Comparison of ENCODE assay signal across 17 cellular contexts in the genomic region with DNA sequence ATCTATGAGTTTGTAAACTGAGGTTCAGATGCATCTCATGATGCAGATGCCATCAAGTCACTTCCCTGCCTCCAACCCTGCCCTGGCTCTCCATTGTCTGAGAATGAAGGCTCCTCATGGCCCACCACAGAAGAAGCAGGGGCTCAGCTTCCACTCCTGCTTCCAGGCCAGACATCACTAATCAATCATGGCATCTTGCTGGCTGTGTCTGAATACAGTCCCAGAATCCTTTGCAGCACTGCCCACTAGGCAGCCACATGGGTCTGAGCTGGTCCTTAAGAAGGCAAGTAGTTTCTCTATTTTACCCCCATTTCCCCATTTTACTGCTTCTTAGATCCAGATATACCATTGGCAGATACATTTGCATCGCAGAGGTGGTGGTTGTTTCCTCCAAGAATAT. TPM values are rescaled to one million over a fixed set of nuclear protein-coding genes. Genes with fewer than 3 reads are reported as not detected.
A peak's percentile ranks its signal among the peaks of the same experiment; 100 is the strongest.
DNase-seq lines count a peak whose midpoint lies in the region; ATAC-seq, FAIRE-seq and TF ChIP-seq lines count a peak whose summit lies in the region.
"Had no signal": no experiment of that assay in that cellular context is flagged by ENCODE, and none has a peak within 500 bp of the region (broad histone marks: within the 10 kb centered on the region; RNA-seq: fewer than 3 reads in every experiment).

No MANE protein-coding gene starts in this region.

- POLR2A ChIA-PET in HCT116 (lab: Charles Lee), result no interaction called here
- POLR2A ChIA-PET in OCI-LY7 (lab: Charles Lee), result interaction anchor here (0.6 kb wide), 1 partner anchor 382 kb away, joined by 4 read pairs; no protein-coding TSS in a partner anchor
- POLR2A ChIA-PET in GM12878 (lab: Charles Lee), result no interaction called here

- TF ChIP-seq CTCF in HCT116 (IDR thresholded peaks at IDR 0.05 in 2 of 3, conservative IDR thresholded peaks at IDR 0.05 in 1 of 3; ENCODE audit: borderline replicate concordance in 1 of 3, insufficient read depth in 1 of 3, low read depth in 2 of 3, low read length in 2 of 3), result no peak
- TF ChIP-seq CTCF in OCI-LY7 (conservative IDR thresholded peaks at IDR 0.05; ENCODE audit: low read length), result no peak
- no peak for TF ChIP-seq CTCF in GM12878 (IDR thresholded peaks at IDR 0.05 in 2 of 3, conservative IDR thresholded peaks at IDR 0.05 in 1 of 3; ENCODE audit: control insufficient read depth in 2 of 3, extremely low read depth in 1 of 3, insufficient read depth in 1 of 3, low read depth in 3 of 3, low read length in 3 of 3)
- no peak for TF ChIP-seq CTCF in neutrophil (IDR thresholded peaks at IDR 0.05)

- H3K79me2 ChIP-seq in HCT116 (ENCODE audit: insufficient read depth, low read length) (no peaks in the 10 kb centered on the region), OCI-LY7 (ENCODE audit: insufficient read depth, low read depth, low read length) (no peaks in the 10 kb centered on the region), GM12878 (ENCODE audit: control insufficient read depth, insufficient read depth, low read length) (no peaks in the 10 kb centered on the region)

- H3K4me2 ChIP-seq in HCT116 (ENCODE audit: low read length), result no peak overlapping the region
- no peak overlapping the region for H3K4me2 ChIP-seq in OCI-LY7 (ENCODE audit: low read length)
- H3K4me2 ChIP-seq in GM12878 (ENCODE audit: control insufficient read depth, insufficient read depth), result no peak overlapping the region

- no peaks in the 10 kb centered on the region for H3K9me3 ChIP-seq in HCT116 (ENCODE audit: control insufficient read depth in 1 of 2, insufficient read depth in 1 of 2, low read depth in 1 of 2, low read length in 2 of 2)
- H3K9me3 ChIP-seq in OCI-LY7 (ENCODE audit: low read length), result no peaks in the 10 kb centered on the region
- H3K9me3 ChIP-seq in GM12878 (replicated peaks; ENCODE audit: control insufficient read depth, insufficient read depth, low read length), result no peaks in the 10 kb centered on the region
- H3K9me3 ChIP-seq in neutrophil, result no peaks in the 10 kb centered on the region
- H3K9me3 ChIP-seq: HAP-1 had no signal

- H3K9ac ChIP-seq in HCT116 (ENCODE audit: low read length), result no peak overlapping the region
- no peak overlapping the region for H3K9ac ChIP-seq in GM12878 (ENCODE audit: control insufficient read depth, insufficient read depth, low read length)

- DNase-seq in HCT116 (ENCODE audit: low read depth, low spot score) (no peak), OCI-LY7 (ENCODE audit: low spot score) (peak; percentile 6), GM12878 (ENCODE audit: low read depth, low spot score) (no peak), NAMALWA (ENCODE audit: low spot score) (no peak)
- no peak for DNase-seq in stimulated activated CD8-positive, alpha-beta memory T cell treated with anti-CD3 and anti-CD28 coated beads, Interleukin-4, amount 100 ng/mL, for 48 hours
- DNase-seq: C1 segment of cervical spinal cord; CD4-positive, alpha-beta T cell; DMS153; DMS79 treated with DMSO at 0.1 percent for 48 hours; EL; IMR-90 had no signal

- ATAC-seq in HCT116, result peak; percentile 40; the same call in 1 of the 2 replicates
- peak; percentile 39; the same call in 2 of the 3 replicates for ATAC-seq in GM12878
- ATAC-seq in HG03025 (IDR thresholded peaks at IDR 0.05; ENCODE audit: low FRiP score, unreplicated experiment), result no peak

- H3K27me3 ChIP-seq in HCT116 (ENCODE audit: insufficient read depth, low read length) (peaks cover 6% of the 10 kb centered on the region; the same call in 1 of the 2 replicates), GM12878 (replicated peaks in 1 of 2; ENCODE audit: control insufficient read depth in 2 of 2, insufficient read depth in 2 of 2, low read length in 1 of 2) (no peaks in the 10 kb centered on the region), neutrophil (no peaks in the 10 kb centered on the region)

- TF ChIP-seq RAD21 in HCT116 (IDR thresholded peaks at IDR 0.05; ENCODE audit: low read depth) (no peak), GM12878 (IDR thresholded peaks at IDR 0.05; ENCODE audit: insufficient read depth, low read depth, low read length) (no peak)

- RAD21 ChIA-PET in HCT116 (lab: Charles Lee; ENCODE audit: low non-redundant PET in 1 of 2, low total read pairs in 2 of 2, uncharacterized antibody in 2 of 2, unreplicated experiment in 2 of 2), result no interaction called here
- RAD21 ChIA-PET in GM12878 (lab: Charles Lee; ENCODE audit: unreplicated experiment), result no interaction called here

- CTCF ChIA-PET in HCT116 (lab: Charles Lee) (no interaction called here), OCI-LY7 (lab: Charles Lee; ENCODE audit: unreplicated experiment) (no interaction called here), GM12878 (lab: Yijun Ruan, JAX) (interaction anchor here (1.3 kb wide), 1 partner anchor 42 kb away, joined by 4 read pairs; no protein-coding TSS in a partner anchor)

- H3K4me1 ChIP-seq in HCT116 (ENCODE audit: control insufficient read depth in 1 of 2, insufficient read depth in 2 of 2, low read length in 2 of 2) (no peaks in the 10 kb centered on the region), OCI-LY7 (ENCODE audit: insufficient read depth, low read length, poor library complexity, severe bottlenecking) (no peaks in the 10 kb centered on the region), GM12878 (ENCODE audit: control insufficient read depth, insufficient read depth, low read length) (no peaks in the 10 kb centered on the region), neutrophil (ENCODE audit: control insufficient read depth in 1 of 2, insufficient read depth in 1 of 2, low read depth in 1 of 2, low read length in 1 of 2) (peaks cover 83 to 92% of the 10 kb centered on the region in 2 experiments)
- H3K4me1 ChIP-seq: HAP-1 had no signal

- intact Hi-C loops in HCT116 (cut with micrococcal nuclease) (no loop called here), OCI-LY7 (cut with micrococcal nuclease; ENCODE audit: unreplicated experiment) (no loop called here), GM12878 (cut with micrococcal nuclease; ENCODE audit: unreplicated experiment) (no loop called here)

- SMC1A ChIA-PET in GM12878 (lab: Charles Lee; ENCODE audit: uncharacterized antibody, unreplicated experiment), result interaction anchor here (0.6 to 1.1 kb wide), 2 partner anchors 13 to 91 kb away, joined by 3 to 4 read pairs; no protein-coding TSS in a partner anchor

- in situ Hi-C loops in GM12878 (cut with MboI), result no loop called here

- no peaks in the 10 kb centered on the region for H4K20me1 ChIP-seq in HCT116 (ENCODE audit: insufficient read depth)
- H4K20me1 ChIP-seq in OCI-LY7 (ENCODE audit: insufficient read depth, low read length), result no peaks in the 10 kb centered on the region
- no peaks in the 10 kb centered on the region for H4K20me1 ChIP-seq in GM12878 (ENCODE audit: control insufficient read depth, insufficient read depth)

- WGBS in GM12878 (ENCODE audit: insufficient coverage, insufficient replicate concordance, low lambda C conversion rate, missing lambda C conversion rate), result 89% methylated on average over 1 of the region's 1 CpG

- H3K4me3 ChIP-seq in HCT116 (replicated peaks in 1 of 2; ENCODE audit: low read depth in 1 of 2, low read length in 2 of 2) (no peak overlapping the region), OCI-LY7 (ENCODE audit: low read depth, low read length, poor library complexity, severe bottlenecking) (no peak overlapping the region), GM12878 (no peak overlapping the region), neutrophil (ENCODE audit: low read depth in 1 of 2, low read length in 1 of 2) (no peak overlapping the region)
- H3K4me3 ChIP-seq: HAP-1 had no signal

- TF ChIP-seq POLR2A in HCT116 (IDR thresholded peaks at IDR 0.05; ENCODE audit: borderline replicate concordance, extremely low read depth, insufficient read depth, insufficient read length) (no peak), GM12878 (IDR thresholded peaks at IDR 0.05; ENCODE audit: low read depth, low read length) (no peak)

- no peak for TF ChIP-seq EP300 in GM12878 (IDR thresholded peaks at IDR 0.05; ENCODE audit: borderline replicate concordance in 1 of 2, control insufficient read depth in 1 of 2, low read depth in 2 of 2, low read length in 2 of 2)

- H2AFZ ChIP-seq in HCT116 (ENCODE audit: low read depth, low read length, poor library complexity, severe bottlenecking) (no peak overlapping the region), OCI-LY7 (ENCODE audit: low read length) (peak overlapping the region; percentile 35; the same call in 1 of the 2 replicates), GM12878 (ENCODE audit: control insufficient read depth, low read depth, low read length) (no peak overlapping the region)

- BruUV-seq in HCT116 (replicated peaks; lab: Mats Ljungman, UMichigan) (no TSS peak), OCI-LY7 (replicated peaks; lab: Mats Ljungman, UMichigan) (no TSS peak), GM12878 (replicated peaks; lab: Mats Ljungman, UMichigan) (no TSS peak)

- no peak overlapping the region for H3K27ac ChIP-seq in HCT116 (ENCODE audit: low read depth, low read length)
- no peak overlapping the region for H3K27ac ChIP-seq in OCI-LY7 (ENCODE audit: low read depth, low read length, poor library complexity, severe bottlenecking)
- H3K27ac ChIP-seq in GM12878 (ENCODE audit: control insufficient read depth, insufficient read depth), result no peak overlapping the region
- H3K27ac ChIP-seq in neutrophil, result peak overlapping the region; percentile 95

- no peak for FAIRE-seq in GM12878 (lab: Jason Lieb, UNC)
- FAIRE-seq: A204.1, G401.6, H1 had no signal

- H3K36me3 ChIP-seq in HCT116 (ENCODE audit: control insufficient read depth in 1 of 2, insufficient read depth in 2 of 2, low read length in 2 of 2) (no peaks in the 10 kb centered on the region), OCI-LY7 (ENCODE audit: insufficient read depth, low read length) (no peaks in the 10 kb centered on the region), GM12878 (ENCODE audit: control insufficient read depth in 2 of 2, insufficient read depth in 2 of 2, low read length in 1 of 2) (no peaks in the 10 kb centered on the region), neutrophil (no peaks in the 10 kb centered on the region)
- H3K36me3 ChIP-seq: HAP-1 had no signal

- H3K9me2 ChIP-seq in HCT116 (ENCODE audit: insufficient read depth) (no peaks in the 10 kb centered on the region), OCI-LY7 (ENCODE audit: insufficient read depth, low read length) (no peaks in the 10 kb centered on the region)

RNA-seq across cellular contexts. Expression of gene ASPRV1, which starts 7.4 kb away (rescaled TPM):
- 1.1 TPM for total RNA-seq in HCT116 (2021; ENCODE audit: unreplicated experiment)
- 0.39 and 0.44 TPM in 2 replicates for polyA plus RNA-seq in HCT116 (2012)
- 0.88 and 1.4 TPM in 2 replicates for total RNA-seq in OCI-LY7 (2014; rRNA removed; shearing (Covaris generic))
- 0.77 and 1.3 TPM in 2 replicates for total RNA-seq in OCI-LY7 (2022)
- 14.4 and 17.1 TPM in 2 replicates for total RNA-seq in GM12878 (2013; cell fraction: nucleolus; rRNA removed)
- total RNA-seq in GM12878 (2014; rRNA removed), result 0.11 and 0.38 TPM in 2 replicates
- 0.23 and 0.27 TPM in 2 replicates for total RNA-seq in GM12878 (2014; rRNA removed; fragmentation: Illumina TruSeq; extraction: Trizol)
- total RNA-seq in GM12878 (2021), result 0.53 and 0.59 TPM in 2 replicates
- polyA plus RNA-seq in GM12878 (2011; ENCODE audit: low read depth), result 0.29 TPM
- 0.97 and 1.1 TPM in 2 replicates for polyA plus RNA-seq in GM12878 (2011; rRNA removed)
- 1.1 and 1.6 TPM in 2 replicates for polyA plus RNA-seq in GM12878 (2011; cell fraction: cytosol; rRNA removed)
- polyA plus RNA-seq in GM12878 (2011; cell fraction: nucleus; rRNA removed), result 2.4 and 3.2 TPM in 2 replicates
- polyA plus RNA-seq in GM12878 (2012), result 0.65 and 0.77 TPM in 2 replicates
- polyA plus RNA-seq in GM12878 (2014; fragmentation: Illumina TruSeq; extraction: Trizol), result 0.29 and 0.33 TPM in 2 replicates
- under 1 TPM; 0.11 to 0.16 TPM for polyA plus RNA-seq in GM12878 (2014; fragmentation: Nextera tagmentation; extraction: Ambion mirVana)
- polyA plus RNA-seq in GM12878 (2014; rRNA removed), result 0.37 and 0.44 TPM in 2 replicates
- polyA plus RNA-seq in GM12878 (2016; fragmentation: Nextera tagmentation; extraction: Ambion mirVana), result under 1 TPM; 0.60 to 0.64 TPM
- 0.88 and 2.8 TPM in 2 replicates for polyA minus RNA-seq in GM12878 (2011; rRNA and poly(A)+ RNA removed)
- 0.42 and 0.67 TPM in 2 replicates for polyA minus RNA-seq in GM12878 (2011; cell fraction: cytosol; rRNA and poly(A)+ RNA removed)
- 0.85 and 1.1 TPM in 2 replicates for polyA minus RNA-seq in GM12878 (2011; cell fraction: nucleus; rRNA and poly(A)+ RNA removed)

RNA-seq across cellular contexts. Expression of gene MXD1, which starts 39.2 kb away (rescaled TPM):
- 10.3 TPM for total RNA-seq in HCT116 (2021; ENCODE audit: unreplicated experiment)
- 4.8 and 10.4 TPM in 2 replicates for polyA plus RNA-seq in HCT116 (2012)
- total RNA-seq in OCI-LY7 (2014; rRNA removed; shearing (Covaris generic)), result 1.1 and 2.2 TPM in 2 replicates
- 2.8 and 2.9 TPM in 2 replicates for total RNA-seq in OCI-LY7 (2022)
- 11.5 and 13.8 TPM in 2 replicates for total RNA-seq in GM12878 (2013; cell fraction: nucleolus; rRNA removed)
- total RNA-seq in GM12878 (2014; rRNA removed), result 2.7 and 3.4 TPM in 2 replicates
- 1.8 and 2.2 TPM in 2 replicates for total RNA-seq in GM12878 (2014; rRNA removed; fragmentation: Illumina TruSeq; extraction: Trizol)
- 5.3 and 5.5 TPM in 2 replicates for total RNA-seq in GM12878 (2021)
- polyA plus RNA-seq in GM12878 (2011; ENCODE audit: low read depth), result 3.0 TPM
- polyA plus RNA-seq in GM12878 (2011; rRNA removed), result 9.9 and 10.2 TPM in 2 replicates
- 3.3 and 4.7 TPM in 2 replicates for polyA plus RNA-seq in GM12878 (2011; cell fraction: cytosol; rRNA removed)
- polyA plus RNA-seq in GM12878 (2011; cell fraction: nucleus; rRNA removed), result 5.6 and 11.5 TPM in 2 replicates
- polyA plus RNA-seq in GM12878 (2012), result 5.3 and 5.5 TPM in 2 replicates
- polyA plus RNA-seq in GM12878 (2014; fragmentation: Illumina TruSeq; extraction: Trizol), result 3.2 and 3.4 TPM in 2 replicates
- 1 to 10 TPM; 2.5 to 2.7 TPM for polyA plus RNA-seq in GM12878 (2014; fragmentation: Nextera tagmentation; extraction: Ambion mirVana)
- 2.6 and 3.0 TPM in 2 replicates for polyA plus RNA-seq in GM12878 (2014; rRNA removed)
- 1 to 10 TPM; 4.5 to 5.5 TPM for polyA plus RNA-seq in GM12878 (2016; fragmentation: Nextera tagmentation; extraction: Ambion mirVana)
- 4.0 and 4.3 TPM in 2 replicates for polyA minus RNA-seq in GM12878 (2011; rRNA and poly(A)+ RNA removed)
- polyA minus RNA-seq in GM12878 (2011; cell fraction: cytosol; rRNA and poly(A)+ RNA removed), result 4.0 and 4.8 TPM in 2 replicates
- polyA minus RNA-seq in GM12878 (2011; cell fraction: nucleus; rRNA and poly(A)+ RNA removed), result 3.4 and 4.5 TPM in 2 replicates
